1 cellular context compared by ENCODE assay signal in genomic region chr1:47438321-47439150, GRCh38.
TF ChIP-seq lines count a peak whose summit lies in the region.

No MANE protein-coding gene starts in this region.

TF ChIP-seq in HCT116, 20 proteins besides CTCF, POLR2A, EP300 and RAD21 (continued from another document):
- no peak for TF ChIP-seq REST (IDR thresholded peaks at IDR 0.05; ENCODE audit: low read depth)
